In the genomic region with DNA sequence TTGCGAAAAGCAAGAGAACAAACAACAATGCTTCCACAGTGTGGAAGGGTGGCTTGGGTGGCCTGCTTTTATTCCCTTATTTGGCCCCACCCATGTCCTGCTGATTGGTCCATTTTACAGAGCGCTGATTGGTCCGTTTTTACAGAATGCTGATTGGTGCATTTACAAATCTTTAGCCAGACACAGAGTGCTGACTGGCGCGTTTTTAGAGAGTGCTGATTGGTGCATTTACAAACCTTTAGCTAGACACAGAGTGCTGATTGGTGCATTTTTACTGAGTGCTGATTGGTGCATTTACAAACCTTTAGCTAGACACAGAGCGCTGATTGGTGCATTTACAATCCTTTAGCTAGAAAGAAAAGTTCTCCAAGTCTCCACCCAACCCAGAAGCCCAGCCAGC, we compare ENCODE assay signal across 4 cellular contexts.
TF ChIP-seq lines count a peak whose summit lies in the region.

No MANE protein-coding gene starts in this region.

TF ChIP-seq in A549, 52 proteins besides CTCF, POLR2A, EP300 and RAD21:
- TF ChIP-seq MAFK (IDR thresholded peaks at IDR 0.05; ENCODE audit: partially characterized antibody): peak; percentile 80

TF ChIP-seq in IMR-90, 13 proteins besides CTCF, POLR2A, EP300 and RAD21:
- peak; percentile 12; the same call in 1 of the 2 replicates for TF ChIP-seq MAFK (IDR thresholded peaks at IDR 0.05; ENCODE audit: low read depth, low read length)
TF ChIP-seq in IMR-90: peak in this region for 1; not testable (repeated sequence) for 12.

TF ChIP-seq in K562, 482 proteins besides CTCF, POLR2A, EP300 and RAD21:
- TF ChIP-seq NFYB (IDR thresholded peaks at IDR 0.05; ENCODE audit: extremely low read depth, insufficient read length): peak; percentile 53

TF ChIP-seq in HepG2, 621 proteins besides CTCF, POLR2A, EP300 and RAD21:
- peak; percentile 6 to 47; a peak in 2 of 4 replicates for TF ChIP-seq MAFK (conservative IDR thresholded peaks at IDR 0.05 in 1 of 2, IDR thresholded peaks at IDR 0.05 in 1 of 2; ENCODE audit: low read length in 2 of 2)
- peak; percentile 23; the same call in 1 of the 2 replicates for TF ChIP-seq NFYC (CRISPR knock-in tag; IDR thresholded peaks at IDR 0.05)
- peak; percentile 34; the same call in 1 of the 2 replicates for TF ChIP-seq MAFF (IDR thresholded peaks at IDR 0.05; ENCODE audit: low read depth, low read length)
